Comparison of ENCODE assay signal across 1 cellular context in the genomic region with DNA sequence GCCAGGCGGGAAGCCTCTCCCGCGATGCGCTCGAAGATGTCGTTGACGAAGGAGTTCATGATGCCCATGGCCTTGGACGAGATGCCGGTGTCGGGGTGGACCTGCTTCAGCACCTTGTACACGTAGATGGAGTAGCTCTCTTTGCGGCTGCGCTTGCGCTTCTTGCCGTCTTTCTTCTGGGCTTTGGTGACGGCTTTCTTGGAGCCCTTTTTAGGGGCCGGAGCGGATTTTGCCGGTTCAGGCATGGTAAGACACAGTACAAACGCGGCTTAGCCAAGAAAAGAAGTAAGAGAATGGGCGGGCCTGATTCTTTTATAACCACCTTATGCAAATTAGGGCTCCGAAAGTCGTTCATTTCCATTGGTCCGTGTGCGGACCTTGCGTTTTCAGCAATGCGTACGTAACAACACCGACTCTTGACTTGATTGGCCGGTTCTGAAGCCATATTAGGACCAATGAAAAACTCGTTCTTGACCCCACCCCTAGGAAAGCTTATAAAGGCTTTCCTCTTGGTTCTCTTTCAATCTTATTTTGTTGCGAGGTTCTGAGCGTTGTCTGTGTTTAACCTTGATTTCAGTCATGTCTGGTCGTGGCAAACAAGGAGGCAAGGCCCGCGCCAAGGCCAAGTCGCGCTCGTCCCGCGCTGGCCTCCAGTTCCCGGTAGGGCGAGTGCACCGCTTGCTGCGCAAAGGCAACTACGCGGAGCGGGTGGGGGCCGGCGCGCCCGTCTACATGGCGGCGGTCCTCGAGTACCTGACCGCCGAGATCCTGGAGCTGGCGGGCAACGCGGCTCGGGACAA.
TF ChIP-seq lines count a peak whose summit lies in the region.

No MANE protein-coding gene starts in this region.

TF ChIP-seq in HepG2, 621 proteins besides CTCF, POLR2A, EP300 and RAD21 (continued from another document and continues in another):
- TF ChIP-seq, protein P1, sequence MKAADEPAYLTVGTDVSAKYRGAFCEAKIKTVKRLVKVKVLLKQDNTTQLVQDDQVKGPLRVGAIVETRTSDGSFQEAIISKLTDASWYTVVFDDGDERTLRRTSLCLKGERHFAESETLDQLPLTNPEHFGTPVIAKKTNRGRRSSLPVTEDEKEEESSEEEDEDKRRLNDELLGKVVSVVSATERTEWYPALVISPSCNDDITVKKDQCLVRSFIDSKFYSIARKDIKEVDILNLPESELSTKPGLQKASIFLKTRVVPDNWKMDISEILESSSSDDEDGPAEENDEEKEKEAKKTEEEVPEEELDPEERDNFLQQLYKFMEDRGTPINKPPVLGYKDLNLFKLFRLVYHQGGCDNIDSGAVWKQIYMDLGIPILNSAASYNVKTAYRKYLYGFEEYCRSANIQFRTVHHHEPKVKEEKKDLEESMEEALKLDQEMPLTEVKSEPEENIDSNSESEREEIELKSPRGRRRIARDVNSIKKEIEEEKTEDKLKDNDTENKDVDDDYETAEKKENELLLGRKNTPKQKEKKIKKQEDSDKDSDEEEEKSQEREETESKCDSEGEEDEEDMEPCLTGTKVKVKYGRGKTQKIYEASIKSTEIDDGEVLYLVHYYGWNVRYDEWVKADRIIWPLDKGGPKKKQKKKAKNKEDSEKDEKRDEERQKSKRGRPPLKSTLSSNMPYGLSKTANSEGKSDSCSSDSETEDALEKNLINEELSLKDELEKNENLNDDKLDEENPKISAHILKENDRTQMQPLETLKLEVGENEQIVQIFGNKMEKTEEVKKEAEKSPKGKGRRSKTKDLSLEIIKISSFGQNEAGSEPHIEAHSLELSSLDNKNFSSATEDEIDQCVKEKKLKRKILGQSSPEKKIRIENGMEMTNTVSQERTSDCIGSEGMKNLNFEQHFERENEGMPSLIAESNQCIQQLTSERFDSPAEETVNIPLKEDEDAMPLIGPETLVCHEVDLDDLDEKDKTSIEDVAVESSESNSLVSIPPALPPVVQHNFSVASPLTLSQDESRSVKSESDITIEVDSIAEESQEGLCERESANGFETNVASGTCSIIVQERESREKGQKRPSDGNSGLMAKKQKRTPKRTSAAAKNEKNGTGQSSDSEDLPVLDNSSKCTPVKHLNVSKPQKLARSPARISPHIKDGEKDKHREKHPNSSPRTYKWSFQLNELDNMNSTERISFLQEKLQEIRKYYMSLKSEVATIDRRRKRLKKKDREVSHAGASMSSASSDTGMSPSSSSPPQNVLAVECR (CRISPR knock-in tag; IDR thresholded peaks at IDR 0.05; ENCODE audit: borderline replicate concordance): peak; percentile 62; the same call in 1 of the 2 replicates
- TF ChIP-seq PRMT3 (CRISPR knock-in tag; IDR thresholded peaks at IDR 0.05; ENCODE audit: borderline replicate concordance, low read depth) (peak; percentile 79), ZNF790 (CRISPR knock-in tag; IDR thresholded peaks at IDR 0.05; ENCODE audit: borderline replicate concordance) (0 out of 2 replicates have a peak, but pooled peaks have one; percentile 26), ARNT2 (CRISPR knock-in tag; IDR thresholded peaks at IDR 0.05; ENCODE audit: low read depth) (peak; percentile 33; the same call in 1 of the 2 replicates), JDP2 (CRISPR knock-in tag; IDR thresholded peaks at IDR 0.05; ENCODE audit: borderline replicate concordance) (no peak; the same call in 1 of the 2 replicates), YY1 (IDR thresholded peaks at IDR 0.05; ENCODE audit: insufficient read depth, insufficient replicate concordance, low read depth, low read length) (peak; percentile 36), ZFP90 (CRISPR knock-in tag; IDR thresholded peaks at IDR 0.05; ENCODE audit: borderline replicate concordance) (peak; percentile 16; the same call in 1 of the 2 replicates), IRF2 (CRISPR knock-in tag; IDR thresholded peaks at IDR 0.05) (0 out of 2 replicates have a peak, but pooled peaks have one; percentile 26), ARNT (IDR thresholded peaks at IDR 0.05) (no peak), RARA (CRISPR knock-in tag; IDR thresholded peaks at IDR 0.05) (no peak), BHLHE40 (IDR thresholded peaks at IDR 0.05; ENCODE audit: low read length) (0 out of 2 replicates have a peak, but pooled peaks have one; percentile 5), ZNF747 (CRISPR knock-in tag; IDR thresholded peaks at IDR 0.05; ENCODE audit: borderline replicate concordance) (0 out of 2 replicates have a peak, but pooled peaks have one; percentile 15), GABPA (IDR thresholded peaks at IDR 0.05; ENCODE audit: low read depth, low read length) (no peak), GABPA (CRISPR knock-in tag; IDR thresholded peaks at IDR 0.05; ENCODE audit: low read depth) (peak; percentile 14; the same call in 1 of the 2 replicates), GFI1 (CRISPR knock-in tag; IDR thresholded peaks at IDR 0.05; ENCODE audit: borderline replicate concordance) (peak; percentile 76), ZSCAN9 (CRISPR knock-in tag; IDR thresholded peaks at IDR 0.05; ENCODE audit: borderline replicate concordance) (0 out of 2 replicates have a peak, but pooled peaks have one; percentile 77), ZNF792 (CRISPR knock-in tag; IDR thresholded peaks at IDR 0.05) (no peak; the same call in 1 of the 2 replicates), KAT7 (CRISPR knock-in tag; IDR thresholded peaks at IDR 0.05; ENCODE audit: borderline replicate concordance) (0 out of 2 replicates have a peak, but pooled peaks have one; percentile 23), RELA (CRISPR knock-in tag; IDR thresholded peaks at IDR 0.05) (0 out of 2 replicates have a peak, but pooled peaks have one; percentile 26), ZNF263 (CRISPR knock-in tag; IDR thresholded peaks at IDR 0.05) (0 out of 2 replicates have a peak, but pooled peaks have one; percentile 18), NONO (IDR thresholded peaks at IDR 0.05) (no peak), NONO (CRISPR knock-in tag; conservative IDR thresholded peaks at IDR 0.05) (peak; percentile 60; the same call in 1 of the 2 replicates), ATF7-NPFF (CRISPR knock-in tag; IDR thresholded peaks at IDR 0.05; ENCODE audit: low read depth) (peak; percentile 53; the same call in 1 of the 2 replicates), ATF1 (CRISPR knock-in tag; IDR thresholded peaks at IDR 0.05) (peak; percentile 89), NR2C2 (CRISPR knock-in tag; IDR thresholded peaks at IDR 0.05; ENCODE audit: borderline replicate concordance) (0 out of 2 replicates have a peak, but pooled peaks have one; percentile 4), KLF13 (CRISPR knock-in tag; IDR thresholded peaks at IDR 0.05) (no peak), ZNF557 (CRISPR knock-in tag; IDR thresholded peaks at IDR 0.05) (0 out of 2 replicates have a peak, but pooled peaks have one; percentile 64)
- TF ChIP-seq, protein P2, sequence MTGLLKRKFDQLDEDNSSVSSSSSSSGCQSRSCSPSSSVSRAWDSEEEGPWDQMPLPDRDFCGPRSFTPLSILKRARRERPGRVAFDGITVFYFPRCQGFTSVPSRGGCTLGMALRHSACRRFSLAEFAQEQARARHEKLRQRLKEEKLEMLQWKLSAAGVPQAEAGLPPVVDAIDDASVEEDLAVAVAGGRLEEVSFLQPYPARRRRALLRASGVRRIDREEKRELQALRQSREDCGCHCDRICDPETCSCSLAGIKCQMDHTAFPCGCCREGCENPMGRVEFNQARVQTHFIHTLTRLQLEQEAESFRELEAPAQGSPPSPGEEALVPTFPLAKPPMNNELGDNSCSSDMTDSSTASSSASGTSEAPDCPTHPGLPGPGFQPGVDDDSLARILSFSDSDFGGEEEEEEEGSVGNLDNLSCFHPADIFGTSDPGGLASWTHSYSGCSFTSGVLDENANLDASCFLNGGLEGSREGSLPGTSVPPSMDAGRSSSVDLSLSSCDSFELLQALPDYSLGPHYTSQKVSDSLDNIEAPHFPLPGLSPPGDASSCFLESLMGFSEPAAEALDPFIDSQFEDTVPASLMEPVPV (CRISPR knock-in tag; IDR thresholded peaks at IDR 0.05): peak; percentile 19; the same call in 1 of the 2 replicates
- TF ChIP-seq, protein P3, sequence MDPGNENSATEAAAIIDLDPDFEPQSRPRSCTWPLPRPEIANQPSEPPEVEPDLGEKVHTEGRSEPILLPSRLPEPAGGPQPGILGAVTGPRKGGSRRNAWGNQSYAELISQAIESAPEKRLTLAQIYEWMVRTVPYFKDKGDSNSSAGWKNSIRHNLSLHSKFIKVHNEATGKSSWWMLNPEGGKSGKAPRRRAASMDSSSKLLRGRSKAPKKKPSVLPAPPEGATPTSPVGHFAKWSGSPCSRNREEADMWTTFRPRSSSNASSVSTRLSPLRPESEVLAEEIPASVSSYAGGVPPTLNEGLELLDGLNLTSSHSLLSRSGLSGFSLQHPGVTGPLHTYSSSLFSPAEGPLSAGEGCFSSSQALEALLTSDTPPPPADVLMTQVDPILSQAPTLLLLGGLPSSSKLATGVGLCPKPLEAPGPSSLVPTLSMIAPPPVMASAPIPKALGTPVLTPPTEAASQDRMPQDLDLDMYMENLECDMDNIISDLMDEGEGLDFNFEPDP (CRISPR knock-in tag; conservative IDR thresholded peaks at IDR 0.05): 0 out of 2 replicates have a peak, but pooled peaks have one; percentile 30
- TF ChIP-seq, protein P4, sequence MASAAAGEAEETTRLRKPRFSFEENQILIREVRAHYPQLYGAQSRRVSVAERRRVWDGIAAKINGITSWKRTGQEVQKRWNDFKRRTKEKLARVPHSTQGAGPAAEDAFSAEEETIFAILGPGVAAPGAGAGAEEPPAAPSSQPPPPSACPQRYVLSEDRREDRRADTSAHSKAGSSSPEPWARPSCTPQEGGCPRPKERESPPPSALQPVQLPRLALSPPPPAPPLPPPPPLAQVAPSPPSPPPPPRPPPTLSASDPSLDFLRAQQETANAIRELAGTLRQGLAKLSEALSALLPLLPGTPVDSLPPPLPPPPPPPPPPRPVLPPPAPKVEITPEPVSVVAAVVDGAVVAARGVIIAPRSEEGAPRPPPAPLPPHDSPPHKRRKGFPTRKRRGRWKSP (CRISPR knock-in tag; IDR thresholded peaks at IDR 0.05): peak; percentile 73
- TF ChIP-seq, protein P5, sequence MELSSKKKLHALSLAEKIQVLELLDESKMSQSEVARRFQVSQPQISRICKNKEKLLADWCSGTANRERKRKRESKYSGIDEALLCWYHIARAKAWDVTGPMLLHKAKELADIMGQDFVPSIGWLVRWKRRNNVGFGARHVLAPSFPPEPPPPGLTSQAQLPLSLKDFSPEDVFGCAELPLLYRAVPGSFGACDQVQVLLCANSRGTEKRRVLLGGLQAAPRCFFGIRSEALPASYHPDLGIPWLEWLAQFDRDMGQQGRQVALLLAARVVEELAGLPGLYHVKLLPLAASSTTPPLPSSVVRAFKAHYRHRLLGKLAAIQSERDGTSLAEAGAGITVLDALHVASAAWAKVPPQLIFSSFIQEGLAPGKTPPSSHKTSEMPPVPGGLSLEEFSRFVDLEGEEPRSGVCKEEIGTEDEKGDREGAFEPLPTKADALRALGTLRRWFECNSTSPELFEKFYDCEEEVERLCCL (CRISPR knock-in tag; IDR thresholded peaks at IDR 0.05; ENCODE audit: borderline replicate concordance): no peak
- TF ChIP-seq, protein P6, sequence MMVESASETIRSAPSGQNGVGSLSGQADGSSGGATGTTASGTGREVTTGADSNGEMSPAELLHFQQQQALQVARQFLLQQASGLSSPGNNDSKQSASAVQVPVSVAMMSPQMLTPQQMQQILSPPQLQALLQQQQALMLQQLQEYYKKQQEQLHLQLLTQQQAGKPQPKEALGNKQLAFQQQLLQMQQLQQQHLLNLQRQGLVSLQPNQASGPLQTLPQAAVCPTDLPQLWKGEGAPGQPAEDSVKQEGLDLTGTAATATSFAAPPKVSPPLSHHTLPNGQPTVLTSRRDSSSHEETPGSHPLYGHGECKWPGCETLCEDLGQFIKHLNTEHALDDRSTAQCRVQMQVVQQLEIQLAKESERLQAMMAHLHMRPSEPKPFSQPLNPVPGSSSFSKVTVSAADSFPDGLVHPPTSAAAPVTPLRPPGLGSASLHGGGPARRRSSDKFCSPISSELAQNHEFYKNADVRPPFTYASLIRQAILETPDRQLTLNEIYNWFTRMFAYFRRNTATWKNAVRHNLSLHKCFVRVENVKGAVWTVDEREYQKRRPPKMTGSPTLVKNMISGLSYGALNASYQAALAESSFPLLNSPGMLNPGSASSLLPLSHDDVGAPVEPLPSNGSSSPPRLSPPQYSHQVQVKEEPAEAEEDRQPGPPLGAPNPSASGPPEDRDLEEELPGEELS (CRISPR knock-in tag; IDR thresholded peaks at IDR 0.05): peak; percentile 16; the same call in 1 of the 2 replicates
- TF ChIP-seq, protein P7, sequence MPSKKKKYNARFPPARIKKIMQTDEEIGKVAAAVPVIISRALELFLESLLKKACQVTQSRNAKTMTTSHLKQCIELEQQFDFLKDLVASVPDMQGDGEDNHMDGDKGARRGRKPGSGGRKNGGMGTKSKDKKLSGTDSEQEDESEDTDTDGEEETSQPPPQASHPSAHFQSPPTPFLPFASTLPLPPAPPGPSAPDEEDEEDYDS (CRISPR knock-in tag; IDR thresholded peaks at IDR 0.05): peak; percentile 98
- TF ChIP-seq, protein P8, sequence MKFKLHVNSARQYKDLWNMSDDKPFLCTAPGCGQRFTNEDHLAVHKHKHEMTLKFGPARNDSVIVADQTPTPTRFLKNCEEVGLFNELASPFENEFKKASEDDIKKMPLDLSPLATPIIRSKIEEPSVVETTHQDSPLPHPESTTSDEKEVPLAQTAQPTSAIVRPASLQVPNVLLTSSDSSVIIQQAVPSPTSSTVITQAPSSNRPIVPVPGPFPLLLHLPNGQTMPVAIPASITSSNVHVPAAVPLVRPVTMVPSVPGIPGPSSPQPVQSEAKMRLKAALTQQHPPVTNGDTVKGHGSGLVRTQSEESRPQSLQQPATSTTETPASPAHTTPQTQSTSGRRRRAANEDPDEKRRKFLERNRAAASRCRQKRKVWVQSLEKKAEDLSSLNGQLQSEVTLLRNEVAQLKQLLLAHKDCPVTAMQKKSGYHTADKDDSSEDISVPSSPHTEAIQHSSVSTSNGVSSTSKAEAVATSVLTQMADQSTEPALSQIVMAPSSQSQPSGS (CRISPR knock-in tag; IDR thresholded peaks at IDR 0.05): peak; percentile 66; the same call in 1 of the 2 replicates
- TF ChIP-seq, protein P9, sequence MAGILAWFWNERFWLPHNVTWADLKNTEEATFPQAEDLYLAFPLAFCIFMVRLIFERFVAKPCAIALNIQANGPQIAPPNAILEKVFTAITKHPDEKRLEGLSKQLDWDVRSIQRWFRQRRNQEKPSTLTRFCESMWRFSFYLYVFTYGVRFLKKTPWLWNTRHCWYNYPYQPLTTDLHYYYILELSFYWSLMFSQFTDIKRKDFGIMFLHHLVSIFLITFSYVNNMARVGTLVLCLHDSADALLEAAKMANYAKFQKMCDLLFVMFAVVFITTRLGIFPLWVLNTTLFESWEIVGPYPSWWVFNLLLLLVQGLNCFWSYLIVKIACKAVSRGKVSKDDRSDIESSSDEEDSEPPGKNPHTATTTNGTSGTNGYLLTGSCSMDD (CRISPR knock-in tag; IDR thresholded peaks at IDR 0.05): no peak
- TF ChIP-seq, protein P10, sequence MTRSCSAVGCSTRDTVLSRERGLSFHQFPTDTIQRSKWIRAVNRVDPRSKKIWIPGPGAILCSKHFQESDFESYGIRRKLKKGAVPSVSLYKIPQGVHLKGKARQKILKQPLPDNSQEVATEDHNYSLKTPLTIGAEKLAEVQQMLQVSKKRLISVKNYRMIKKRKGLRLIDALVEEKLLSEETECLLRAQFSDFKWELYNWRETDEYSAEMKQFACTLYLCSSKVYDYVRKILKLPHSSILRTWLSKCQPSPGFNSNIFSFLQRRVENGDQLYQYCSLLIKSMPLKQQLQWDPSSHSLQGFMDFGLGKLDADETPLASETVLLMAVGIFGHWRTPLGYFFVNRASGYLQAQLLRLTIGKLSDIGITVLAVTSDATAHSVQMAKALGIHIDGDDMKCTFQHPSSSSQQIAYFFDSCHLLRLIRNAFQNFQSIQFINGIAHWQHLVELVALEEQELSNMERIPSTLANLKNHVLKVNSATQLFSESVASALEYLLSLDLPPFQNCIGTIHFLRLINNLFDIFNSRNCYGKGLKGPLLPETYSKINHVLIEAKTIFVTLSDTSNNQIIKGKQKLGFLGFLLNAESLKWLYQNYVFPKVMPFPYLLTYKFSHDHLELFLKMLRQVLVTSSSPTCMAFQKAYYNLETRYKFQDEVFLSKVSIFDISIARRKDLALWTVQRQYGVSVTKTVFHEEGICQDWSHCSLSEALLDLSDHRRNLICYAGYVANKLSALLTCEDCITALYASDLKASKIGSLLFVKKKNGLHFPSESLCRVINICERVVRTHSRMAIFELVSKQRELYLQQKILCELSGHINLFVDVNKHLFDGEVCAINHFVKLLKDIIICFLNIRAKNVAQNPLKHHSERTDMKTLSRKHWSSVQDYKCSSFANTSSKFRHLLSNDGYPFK (CRISPR knock-in tag; IDR thresholded peaks at IDR 0.05; ENCODE audit: borderline replicate concordance): no peak
